In the genomic region with DNA sequence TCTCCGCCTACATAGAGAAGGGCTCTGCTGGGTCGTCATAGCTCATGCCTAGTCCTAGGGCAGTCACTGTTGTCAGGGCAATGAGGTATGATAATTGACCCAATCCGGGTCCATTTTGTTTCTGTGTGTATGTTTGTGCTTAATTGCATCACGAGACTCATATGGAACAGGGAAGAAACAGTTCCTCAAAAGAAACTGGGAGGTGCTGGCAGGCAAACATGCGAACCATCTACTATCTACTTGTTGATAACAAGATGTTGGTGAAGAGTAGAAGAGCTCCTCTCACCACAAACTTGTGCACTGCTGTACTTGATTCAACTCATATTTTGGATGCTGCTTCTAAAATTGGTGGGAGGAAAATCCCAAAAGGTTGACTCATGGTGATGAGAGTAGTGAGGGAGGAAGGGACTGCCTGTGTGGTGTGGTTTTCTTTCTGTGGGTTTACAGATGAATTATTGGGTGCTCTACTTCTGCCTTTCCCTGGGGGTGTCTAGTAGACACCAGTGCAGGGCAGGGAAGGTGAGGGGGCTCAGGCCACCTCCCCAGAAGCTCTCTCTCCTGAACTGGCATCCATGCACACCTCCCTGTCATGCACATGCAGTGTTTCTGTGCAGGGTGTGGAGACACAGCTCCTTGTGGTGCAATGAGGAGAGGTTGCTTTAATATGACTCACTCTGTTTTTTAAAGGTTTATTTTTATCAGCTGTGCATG, we compare ENCODE assay signal across 8 cellular contexts. TPM values are rescaled to one million over a fixed set of nuclear protein-coding genes. Genes with fewer than 3 reads are reported as not detected.
DNase-seq lines count a peak whose midpoint lies in the region; FAIRE-seq and TF ChIP-seq lines count a peak whose summit lies in the region.

No MANE protein-coding gene starts in this region.

- FAIRE-seq in GM12891 (lab: Jason Lieb, UNC), result no peak
- FAIRE-seq in H54 (lab: Jason Lieb, UNC), result no peak

- DNase-seq in GM12891 (ENCODE audit: insufficient read length, low spot score), result no peak
- peak; percentile 58 for DNase-seq in H54 (ENCODE audit: insufficient read length, low spot score)
- peak; percentile 79 for DNase-seq in SIG-M5 treated with dmso at 0.1 percent for 504 hours (lab: John Stamatoyannopoulos, UW; ENCODE audit: unreplicated experiment)
- peak; percentile 65 for DNase-seq in kidney glomerular epithelial cell (lab: John Stamatoyannopoulos, UW)
- no peak for DNase-seq in posterior cingulate gyrus
- no peak for DNase-seq in central memory CD4-positive, alpha-beta T cell
- no peak for DNase-seq in HPDE6-E6E7 (ENCODE audit: extremely low spot score)
- no peak for DNase-seq in NCI-H2029 treated with DMSO at 0.1 percent for 48 hours (lab: John Stamatoyannopoulos, UW)

- TF ChIP-seq POLR2A in GM12891 (IDR thresholded peaks at IDR 0.05; ENCODE audit: low read depth, low read length) (no peak), H54 (IDR thresholded peaks at IDR 0.05; ENCODE audit: low read depth, low read length) (no peak)

- intact Hi-C loops in posterior cingulate gyrus (cut with DNase I), result no loop called here

TF ChIP-seq in GM12891, 5 proteins besides CTCF, POLR2A, EP300 and RAD21:
- TF ChIP-seq POLR2AphosphoS5 (IDR thresholded peaks at IDR 0.05; ENCODE audit: low read depth, low read length), result no peak
- TF ChIP-seq SPI1 (IDR thresholded peaks at IDR 0.05; ENCODE audit: low read depth, low read length), result peak; percentile 23
- no peak for TF ChIP-seq PAX5 (IDR thresholded peaks at IDR 0.05; ENCODE audit: insufficient read depth, low read length, severe bottlenecking)
- TF ChIP-seq POU2F2 (IDR thresholded peaks at IDR 0.05; ENCODE audit: low read depth, low read length), result no peak

RNA-seq across cellular contexts. Expression of gene LSMEM1, which starts 29.4 kb away (rescaled TPM):
- 0.30 TPM for polyA plus RNA-seq in GM12891 (2012; ENCODE audit: low read depth, missing spikeins)

RNA-seq across cellular contexts. Expression of gene IFRD1, which starts 59.9 kb away (rescaled TPM):
- polyA plus RNA-seq in GM12891 (2012; ENCODE audit: low read depth, missing spikeins), result 20.4 TPM

Comparison
In these comparisons a context has a peak if more than half of its experiments do, and no peak if none do; other contexts are left out.
1. DNase-seq: peak in H54 (single experiment), SIG-M5 treated with dmso at 0.1 percent for 504 hours (single experiment) and kidney glomerular epithelial cell (single experiment); none in GM12891 (single experiment), posterior cingulate gyrus (0 of 10), central memory CD4-positive, alpha-beta T cell (single experiment), HPDE6-E6E7 (single experiment) and NCI-H2029 treated with DMSO at 0.1 percent for 48 hours (single experiment).